10 cellular contexts compared by ENCODE assay signal in the genomic region with DNA sequence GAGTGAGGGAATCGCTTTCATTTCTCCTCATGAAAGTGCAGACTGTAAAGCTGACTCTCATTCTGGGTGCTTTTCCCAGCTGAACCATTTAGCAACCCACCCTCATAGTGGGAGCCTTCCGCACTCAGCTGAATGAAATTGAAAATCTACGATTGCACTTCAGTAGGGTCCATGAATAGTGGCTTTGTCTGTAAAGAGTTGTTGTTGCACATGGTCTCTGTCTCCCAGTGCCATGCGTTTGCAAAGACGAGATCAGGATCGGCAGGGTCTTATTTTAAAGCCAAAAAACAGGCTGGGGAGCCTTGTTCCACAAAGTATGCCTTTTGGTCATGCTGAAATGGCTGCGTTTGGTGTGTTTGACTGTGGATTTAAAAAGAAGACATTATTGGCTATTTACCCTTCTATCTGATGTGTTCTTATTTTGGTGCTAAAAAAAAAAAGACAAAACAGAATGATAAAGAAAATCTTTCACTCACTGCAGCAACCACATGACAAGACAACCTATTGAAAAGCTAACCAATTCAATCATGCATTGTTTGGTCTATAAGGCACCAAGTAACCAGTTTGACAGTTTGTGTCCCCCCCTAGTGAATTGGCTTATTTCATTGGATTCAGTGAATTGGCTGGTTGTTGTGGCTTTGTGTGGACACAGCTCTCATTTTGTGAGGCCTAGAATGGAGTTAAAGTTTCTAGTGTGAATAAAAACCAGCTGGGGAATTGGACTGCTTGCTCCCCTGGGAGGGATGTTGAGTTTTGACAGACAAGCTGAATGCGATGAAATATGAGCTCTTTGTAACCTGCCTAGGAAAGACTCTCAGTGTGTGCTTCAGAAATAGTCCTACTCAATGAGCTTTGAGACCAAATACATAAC.
DNase-seq lines count a peak whose midpoint lies in the region; ATAC-seq and TF ChIP-seq lines count a peak whose summit lies in the region.
"Had no signal": no experiment of that assay in that cellular context is flagged by ENCODE, and none has a peak within 500 bp of the region (broad histone marks: within the 10 kb centered on the region; RNA-seq: fewer than 3 reads in every experiment).

No MANE protein-coding gene starts in this region.

- H3K4me1 ChIP-seq in left ventricle myocardium inferior, result peaks cover 80% of the 10 kb centered on the region

- intact Hi-C loops in left ventricle myocardium inferior (cut with micrococcal nuclease), result loop anchor here (10.0 kb wide), 1 partner anchor 62 kb away; the partner anchor contains the start of gene ARHGAP35

- no peak for ATAC-seq in activated CD4-positive, CD25-positive, alpha-beta regulatory T cell treated with anti-CD3 and anti-CD28 coated beads, Interleukin-2, amount 50 U/mL, for 24 hours

- no peaks in the 10 kb centered on the region for H3K27me3 ChIP-seq in left ventricle myocardium inferior (ENCODE audit: low read depth)

- no peaks in the 10 kb centered on the region for H3K9me3 ChIP-seq in left ventricle myocardium inferior (replicated peaks)

- H3K36me3 ChIP-seq in left ventricle myocardium inferior, result peaks cover 12% of the 10 kb centered on the region

- DNase-seq in DMS153 treated with DMSO at 0.1 percent for 48 hours (lab: John Stamatoyannopoulos, UW; ENCODE audit: unreplicated experiment) (peak; percentile 8), DMS153 (lab: John Stamatoyannopoulos, UW) (no peak), amygdala (lab: John Stamatoyannopoulos, UW) (peak in 37 of 56 donors; percentile 11 to 90 (median 42)), left ventricle myocardium inferior (no peak), substantia nigra (lab: John Stamatoyannopoulos, UW) (peak in 32 of 49 donors; percentile 15 to 74 (median 40)), NCI-H446 (lab: John Stamatoyannopoulos, UW) (no peak), OCI-M1 (lab: John Stamatoyannopoulos, UW) (no peak)
- DNase-seq: activated T-cell treated with anti-CD3 and anti-CD28 coated beads for 4 hours, NCI-H1105 had no signal

- H3K4me3 ChIP-seq in left ventricle myocardium inferior, result no peak overlapping the region

- TF ChIP-seq CTCF in left ventricle myocardium inferior (IDR thresholded peaks at IDR 0.05; ENCODE audit: borderline replicate concordance), result no peak

- H3K27ac ChIP-seq in left ventricle myocardium inferior (replicated peaks), result peak overlapping the region; percentile 73
- H3K27ac ChIP-seq in substantia nigra (ENCODE audit: low read depth, low read length, poor library complexity, severe bottlenecking), result peak overlapping the region; percentile 84

Comparison
In these comparisons a context has a peak if more than half of its experiments do, and no peak if none do; other contexts are left out.
1. DNase-seq: peak in DMS153 treated with DMSO at 0.1 percent for 48 hours (single experiment), amygdala (37 of 56) and substantia nigra (32 of 49); none in DMS153 (single experiment), left ventricle myocardium inferior (single experiment), NCI-H446 (0 of 2) and OCI-M1 (single experiment).